ENCODE assay signal across 23 cellular contexts in the genomic region with DNA sequence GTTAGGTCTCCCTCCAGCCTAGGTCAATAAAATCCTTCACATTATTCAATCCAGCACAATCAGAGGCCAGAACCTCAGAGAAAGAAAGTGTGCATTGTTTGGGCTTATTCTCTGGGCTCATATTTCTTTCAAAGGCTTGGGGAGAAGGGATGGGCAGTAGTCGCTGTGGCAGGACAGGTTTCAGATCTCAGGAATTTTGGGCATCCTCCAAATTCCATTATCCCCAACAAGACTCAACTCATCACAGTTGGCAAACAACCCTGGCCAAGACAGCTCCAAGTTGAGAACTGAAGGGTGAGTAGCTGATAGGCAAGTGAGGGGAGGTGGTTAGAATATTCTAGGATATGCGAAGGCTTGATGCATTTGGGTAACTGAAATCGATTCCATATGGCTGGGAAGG.
"Had no signal": no experiment of that assay in that cellular context is flagged by ENCODE, and none has a peak within 500 bp of the region (broad histone marks: within the 10 kb centered on the region; RNA-seq: fewer than 3 reads in every experiment).

No MANE protein-coding gene starts in this region.

- H3K36me3 ChIP-seq: cardiac muscle cell, heart left ventricle, right atrium auricular region, stomach, transverse colon, uterus had no signal

- DNase-seq: activated CD4-positive, alpha-beta T cell treated with anti-CD3 and anti-CD28 coated beads, Interleukin-2, amount 50 U/mL, for 4 hours; activated CD8-positive, alpha-beta memory T cell treated with anti-CD3 and anti-CD28 coated beads for 24 hours; activated CD8-positive, alpha-beta memory T cell treated with anti-CD3 and anti-CD28 coated beads, Interleukin-2, amount 50 U/mL, for 4 hours; activated naive CD4-positive, alpha-beta T cell; activated naive CD8-positive, alpha-beta T cell treated with anti-CD3 and anti-CD28 coated beads for 36 hours; activated T-cell treated with anti-CD3 and anti-CD28 coated beads, Interleukin-2, amount 50 U/mL, for 24 hours; cortex of kidney; erythroblast; heart left ventricle; left cardiac atrium; psoas muscle; stimulated activated CD4-positive, alpha-beta T cell treated with anti-CD3 and anti-CD28 coated beads, Interleukin-12 subunit alpha, Interleukin-12 subunit beta, amount 100 ng/mL, for 4 hours; stomach; T1000; transverse colon; uterus had no signal

- H3K4me1 ChIP-seq: psoas muscle, uterus had no signal

- H3K27ac ChIP-seq: cardiac muscle cell, heart left ventricle, psoas muscle, right atrium auricular region, stomach, transverse colon, uterus had no signal

- H3K4me3 ChIP-seq: cardiac muscle cell, heart left ventricle, psoas muscle, right atrium auricular region, stomach, transverse colon, uterus had no signal

- H3K27me3 ChIP-seq: cardiac muscle cell, heart left ventricle, right atrium auricular region, stomach, transverse colon, uterus had no signal

- H3K9me3 ChIP-seq: heart left ventricle, psoas muscle, right atrium auricular region, stomach, transverse colon, uterus had no signal

- ATAC-seq: activated T-helper 17 cell treated with anti-CD3 and anti-CD28 coated beads, Interleukin-2, amount 50 U/mL, for 72 hours; heart left ventricle; natural killer cell treated with Interleukin-12 subunit alpha and Interleukin-12 subunit beta and Interleukin-15 and Interleukin-18, amount 100 ng/mL, for 72 hours; psoas muscle; stimulated activated effector memory CD8-positive, alpha-beta T cell treated with anti-CD3 and anti-CD28 coated beads, Interleukin-12 subunit alpha, Interleukin-12 subunit beta, amount 100 ng/mL, for 72 hours; WTC11 had no signal

- FAIRE-seq: islet of Langerhans had no signal
